1 cellular context compared by ENCODE assay signal in the genomic region with DNA sequence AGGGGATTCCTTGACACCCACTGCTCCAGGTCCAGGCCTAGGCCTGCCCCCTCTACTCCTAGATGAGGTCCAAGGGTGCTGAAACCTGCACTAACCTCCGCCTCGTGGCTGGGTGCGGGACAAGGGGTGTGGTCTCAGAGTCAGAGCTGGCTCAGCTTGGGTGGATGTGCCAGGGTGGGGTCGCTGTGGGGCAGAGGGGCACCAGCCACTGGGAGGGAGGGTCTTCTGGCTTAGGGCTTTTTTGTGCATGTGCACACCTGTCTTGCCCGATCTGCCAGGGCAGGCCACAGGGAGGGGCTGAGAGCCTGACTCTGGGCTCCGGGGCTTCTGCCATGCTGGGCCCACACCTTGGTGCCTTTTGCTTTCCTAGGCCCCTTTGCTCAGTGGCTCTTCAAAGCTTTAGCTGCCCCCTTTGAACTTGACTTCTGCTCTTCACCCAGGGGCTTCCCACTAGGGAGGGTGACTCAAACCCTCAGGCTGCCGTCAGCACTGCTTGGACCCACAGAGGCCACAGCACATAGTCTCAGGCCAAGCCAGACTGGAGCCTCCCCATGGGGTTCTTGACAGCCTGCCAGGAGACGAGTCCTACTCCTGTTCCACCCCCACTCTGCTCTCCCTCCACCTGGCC.
TF ChIP-seq lines count a peak whose summit lies in the region.

No MANE protein-coding gene starts in this region.

TF ChIP-seq in GM23338, 12 proteins besides CTCF, POLR2A, EP300 and RAD21 (continued from another document):
- TF ChIP-seq, protein P1, sequence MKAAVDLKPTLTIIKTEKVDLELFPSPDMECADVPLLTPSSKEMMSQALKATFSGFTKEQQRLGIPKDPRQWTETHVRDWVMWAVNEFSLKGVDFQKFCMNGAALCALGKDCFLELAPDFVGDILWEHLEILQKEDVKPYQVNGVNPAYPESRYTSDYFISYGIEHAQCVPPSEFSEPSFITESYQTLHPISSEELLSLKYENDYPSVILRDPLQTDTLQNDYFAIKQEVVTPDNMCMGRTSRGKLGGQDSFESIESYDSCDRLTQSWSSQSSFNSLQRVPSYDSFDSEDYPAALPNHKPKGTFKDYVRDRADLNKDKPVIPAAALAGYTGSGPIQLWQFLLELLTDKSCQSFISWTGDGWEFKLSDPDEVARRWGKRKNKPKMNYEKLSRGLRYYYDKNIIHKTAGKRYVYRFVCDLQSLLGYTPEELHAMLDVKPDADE (IDR thresholded peaks at IDR 0.05), result no peak
